In genomic region chr20:48381353-48382120, GRCh38 we compare ENCODE assay signal across 1 cellular context.
TF ChIP-seq lines count a peak whose summit lies in the region.

No MANE protein-coding gene starts in this region.

TF ChIP-seq in GM23338, 12 proteins besides CTCF, POLR2A, EP300 and RAD21 (continued from another document):
- no peak for TF ChIP-seq EZH2phosphoT487 (IDR thresholded peaks at IDR 0.05; ENCODE audit: unreplicated experiment)
- no peak for TF ChIP-seq NANOG (IDR thresholded peaks at IDR 0.05; ENCODE audit: borderline replicate concordance)
- no peak for TF ChIP-seq STAT1 (IDR thresholded peaks at IDR 0.05; ENCODE audit: unreplicated experiment)
- no peak for TF ChIP-seq ZNF114 (CRISPR knock-in tag; IDR thresholded peaks at IDR 0.05)
- no peak for TF ChIP-seq EZH2 (IDR thresholded peaks at IDR 0.05; ENCODE audit: low read depth, unreplicated experiment)
- TF ChIP-seq POLR2AphosphoS5 (IDR thresholded peaks at IDR 0.05; ENCODE audit: low read depth): no peak
